Comparison of ENCODE assay signal across 23 cellular contexts in genomic region chr3:56102034-56102433, GRCh38.
"Had no signal": no experiment of that assay in that cellular context is flagged by ENCODE, and none has a peak within 500 bp of the region (broad histone marks: within the 10 kb centered on the region; RNA-seq: fewer than 3 reads in every experiment).

No MANE protein-coding gene starts in this region.

- H3K9me3 ChIP-seq: SJSA1 had no signal

- H3K4me3 Mint-ChIP-seq: IgD-negative memory B cell had no signal

- ATAC-seq: K562 had no signal

- H3K4me1 Mint-ChIP-seq: IgD-negative memory B cell had no signal

- H3K27ac ChIP-seq: HL-60, KMS-11, SJSA1, SK-N-MC had no signal

- H3K27ac Mint-ChIP-seq: IgD-negative memory B cell had no signal

- H3K4me3 ChIP-seq: K562, SJSA1, SK-N-MC had no signal

- H3K9ac ChIP-seq: KMS-11 had no signal

- H3K4me2 ChIP-seq: KMS-11 had no signal

- DNase-seq: Kasumi-1, MM.1S, NCI-H1092 treated with DMSO at 0.1 percent for 48 hours, NCI-H1436, NCI-H187, NCI-H2029, NCI-H2081 treated with DMSO at 0.1 percent for 48 hours, NCI-H2171, NCI-H226, NCI-H446, NCI-H510A, NCI-H524 treated with DMSO at 0.1 percent for 48 hours, NCI-H69, NCI-H774, Right ventricle myocardium superior, RPMI8226, SIG-M5 had no signal

- H3K36me3 ChIP-seq: SJSA1 had no signal

- H3K36me3 Mint-ChIP-seq: IgD-negative memory B cell had no signal

- H3K27me3 ChIP-seq: SJSA1 had no signal
